In the genomic region with DNA sequence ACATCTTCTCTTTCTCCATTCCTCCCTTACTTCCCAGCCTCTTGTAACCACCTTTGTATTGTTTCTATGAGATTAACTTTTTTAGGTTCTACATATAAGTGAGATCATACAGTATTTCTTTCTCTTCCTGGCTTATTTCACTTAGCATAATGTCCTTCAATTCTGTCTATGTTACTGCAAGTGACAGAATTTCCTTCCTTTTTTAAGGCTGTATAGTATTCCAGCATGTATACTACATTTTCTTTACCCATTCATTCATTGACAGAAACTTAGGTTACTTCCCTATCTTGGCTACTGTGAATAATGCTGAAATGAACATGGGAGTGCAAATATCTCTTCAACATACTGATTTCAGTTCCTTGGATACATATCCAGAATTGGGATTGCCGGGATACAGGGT, we compare ENCODE assay signal across 19 cellular contexts. TPM values are rescaled to one million over a fixed set of nuclear protein-coding genes. Genes with fewer than 3 reads are reported as not detected.
A peak's percentile ranks its signal among the peaks of the same experiment; 100 is the strongest.
DNase-seq lines count a peak whose midpoint lies in the region; ATAC-seq, FAIRE-seq and TF ChIP-seq lines count a peak whose summit lies in the region.
"Had no signal": no experiment of that assay in that cellular context is flagged by ENCODE, and none has a peak within 500 bp of the region (broad histone marks: within the 10 kb centered on the region; RNA-seq: fewer than 3 reads in every experiment).

No MANE protein-coding gene starts in this region.

- H4K5ac ChIP-seq in H1 (ENCODE audit: insufficient read length, low read depth, low read length) = no peak overlapping the region

- no peak for TF ChIP-seq POLR2A in A549 (IDR thresholded peaks at IDR 0.05; ENCODE audit: low read length)
- no peak for TF ChIP-seq POLR2A in H1 (IDR thresholded peaks at IDR 0.05; ENCODE audit: control extremely low read depth in 1 of 2, low read depth in 2 of 2, low read length in 2 of 2)

- no peaks in the 10 kb centered on the region for H3K27me3 ChIP-seq in H1 (replicated peaks in 1 of 4; ENCODE audit: control insufficient read depth in 3 of 4, extremely low read depth in 1 of 4, insufficient read depth in 3 of 4, low read length in 3 of 4)
- H3K27me3 ChIP-seq: BLaER1 had no signal

- POLR2A ChIA-PET in A549 (lab: Yijun Ruan, JAX) = no interaction called here
- POLR2A ChIA-PET in H1 (lab: Charles Lee; ENCODE audit: partially characterized antibody) = no interaction called here

- no peak for TF ChIP-seq EP300 in A549 (IDR thresholded peaks at IDR 0.05)
- no peak for TF ChIP-seq EP300 in H1 (IDR thresholded peaks at IDR 0.05; ENCODE audit: borderline replicate concordance in 1 of 2, low read depth in 2 of 2, low read length in 2 of 2)

- FAIRE-seq in A549 (lab: Jason Lieb, UNC) = peak; percentile 28
- peak; percentile 30 for FAIRE-seq in G401.6 (lab: Jason Lieb, UNC)
- peak; percentile 35 for FAIRE-seq in GM19239 (lab: Jason Lieb, UNC)
- no peak for FAIRE-seq in H1 (lab: Jason Lieb, UNC)

- H3K4me1 ChIP-seq in A549 = no peaks in the 10 kb centered on the region
- peaks cover 0 to 3% (median 0%) of the 10 kb centered on the region in 4 experiments; a peak in 1 of 7 replicates for H3K4me1 ChIP-seq in H1 (replicated peaks in 1 of 4; ENCODE audit: control insufficient read depth in 3 of 4, insufficient read depth in 4 of 4, low read length in 3 of 4)
- H3K4me1 ChIP-seq: BLaER1, Caco-2 had no signal

- DNase-seq in A549 (ENCODE audit: low read depth in 1 of 2, low spot score in 1 of 2) (no peak), GM19239 (ENCODE audit: insufficient read length, low spot score) (no peak), H1 (ENCODE audit: low read depth in 1 of 2, low spot score in 2 of 2) (no peak), GM03348 (ENCODE audit: low spot score) (no peak)
- no peak for DNase-seq in stimulated activated CD4-positive, alpha-beta T cell treated with anti-CD3 and anti-CD28 coated beads, Interleukin-2, amount 100 ng/mL, for 24 hours
- DNase-seq: Caco-2; CD4-positive, CD25-positive, alpha-beta regulatory T cell; CD8-positive, alpha-beta T cell; DMS153; DND-41; GDM1; GM23248; H9; HFFc6 had no signal

- H3K56ac ChIP-seq in H1 (replicated peaks; ENCODE audit: insufficient read length, low read depth, low read length) = no peak overlapping the region

- H3K79me2 ChIP-seq in H1 (ENCODE audit: control insufficient read depth in 1 of 2, insufficient read depth in 2 of 2, low read length in 2 of 2) = peaks cover 0 to 21% of the 10 kb centered on the region in 2 experiments; a peak in 2 of 4 replicates

- H2BK15ac ChIP-seq in H1 (ENCODE audit: low read length) = no peak overlapping the region

- H3K27ac ChIP-seq in A549 (no peak overlapping the region), H1 (ENCODE audit: low read depth, low read length) (no peak overlapping the region)
- H3K27ac ChIP-seq: BLaER1, C4-2B, GM23248 had no signal

- TF ChIP-seq CTCF in A549 (IDR thresholded peaks at IDR 0.05) = no peak
- TF ChIP-seq CTCF in H1 (IDR thresholded peaks at IDR 0.05; ENCODE audit: control extremely low read depth in 1 of 3, insufficient read depth in 1 of 3, low read depth in 1 of 3, low read length in 3 of 3) = no peak

- no peak overlapping the region for H3K9ac ChIP-seq in H1 (replicated peaks in 1 of 4; ENCODE audit: extremely low read depth in 1 of 4, low read depth in 3 of 4, low read length in 3 of 4)
- H3K9ac ChIP-seq: BLaER1, GM23248 had no signal

- ATAC-seq in A549 = no peak
- no peak for ATAC-seq in GM21717 (IDR thresholded peaks at IDR 0.05; ENCODE audit: unreplicated experiment)
- ATAC-seq: CD8-positive, alpha-beta T cell; HCT116 had no signal

- H3K23me2 ChIP-seq in H1 (ENCODE audit: low read depth, low read length) = no peaks in the 10 kb centered on the region

- no peak overlapping the region for H3K4me3 ChIP-seq in A549
- no peak overlapping the region for H3K4me3 ChIP-seq in H1 (ENCODE audit: extremely low read depth in 1 of 4, insufficient read depth in 2 of 4, low read depth in 3 of 4, low read length in 4 of 4)
- H3K4me3 ChIP-seq: BLaER1, GM23248 had no signal

- no peak overlapping the region for H4K8ac ChIP-seq in H1 (ENCODE audit: extremely low read depth, insufficient read depth, low read length)

- H3K36me3 ChIP-seq in H1 (ENCODE audit: control insufficient read depth in 2 of 4, insufficient read depth in 4 of 4, low read length in 3 of 4) = peaks cover 4 to 69% (median 20%) of the 10 kb centered on the region in 4 experiments

- 98% methylated on average over 1 of the region's 1 CpG for WGBS in A549 (ENCODE audit: missing lambda C conversion rate)
- WGBS in H1 (ENCODE audit: extremely low coverage in 1 of 2, insufficient coverage in 1 of 2, insufficient read length in 1 of 2, insufficient replicate concordance in 2 of 2, low coverage in 1 of 2, low lambda C conversion rate in 2 of 2, missing lambda C conversion rate in 1 of 2), 2 experiments = 89% methylated on average over 1 of the region's 1 CpG; no CpG with 5 or more reads in 1 of the 2 experiments

- H3K9me3 ChIP-seq in A549 (no peaks in the 10 kb centered on the region), H1 (ENCODE audit: insufficient read depth in 2 of 2, low read depth in 1 of 2, low read length in 1 of 2) (no peaks in the 10 kb centered on the region)

- H2BK120ac ChIP-seq in H1 (replicated peaks; ENCODE audit: low read depth, low read length) = no peak overlapping the region

- H3K23ac ChIP-seq in H1 (ENCODE audit: insufficient read length) = no peak overlapping the region

- no peak overlapping the region for H2BK12ac ChIP-seq in H1 (ENCODE audit: low read depth, low read length)

- no peak overlapping the region for H2AFZ ChIP-seq in H1 (ENCODE audit: low read length)
- H2AFZ ChIP-seq: GM23248 had no signal

- no peak overlapping the region for H3K18ac ChIP-seq in H1 (ENCODE audit: extremely low read depth, low read length)

- peaks cover 0 to 7% of the 10 kb centered on the region in 2 experiments for H4K20me1 ChIP-seq in H1 (replicated peaks in 1 of 2; ENCODE audit: control insufficient read depth in 1 of 2, insufficient read depth in 2 of 2, low read length in 2 of 2)
- H4K20me1 ChIP-seq: BLaER1 had no signal

- no peak overlapping the region for H2BK5ac ChIP-seq in H1 (ENCODE audit: low read depth, low read length)

- no peak overlapping the region for H3K4ac ChIP-seq in H1 (replicated peaks; ENCODE audit: insufficient read length, low read depth, low read length)

- H3K4me2 ChIP-seq in A549 = no peak overlapping the region
- no peak overlapping the region for H3K4me2 ChIP-seq in H1 (ENCODE audit: insufficient read depth in 1 of 2, low read depth in 2 of 2, low read length in 2 of 2)
- H3K4me2 ChIP-seq: BLaER1 had no signal

- no peak overlapping the region for H2BK20ac ChIP-seq in H1 (ENCODE audit: low read length)

- H2AK5ac ChIP-seq in H1 (ENCODE audit: low read depth, low read length) = no peak overlapping the region

- TF ChIP-seq RAD21 in A549 (conservative IDR thresholded peaks at IDR 0.05 in 1 of 2, IDR thresholded peaks at IDR 0.05 in 1 of 2) (no peak), H1 (IDR thresholded peaks at IDR 0.05 in 1 of 2, conservative IDR thresholded peaks at IDR 0.05 in 1 of 2; ENCODE audit: low read depth in 2 of 2, low read length in 2 of 2) (no peak)

- H3K79me1 ChIP-seq in H1 (ENCODE audit: low read depth, low read length) = no peaks in the 10 kb centered on the region

- H4K91ac ChIP-seq in H1 (replicated peaks; ENCODE audit: insufficient read length, low read length) = no peak overlapping the region

- H3K14ac ChIP-seq in H1 (ENCODE audit: insufficient read length) = no peak overlapping the region

- CTCF ChIA-PET in A549 (lab: Yijun Ruan, JAX) = no interaction called here
- CTCF ChIA-PET in H1 (lab: Charles Lee; ENCODE audit: partially characterized antibody) = no interaction called here

TF ChIP-seq in A549, 52 proteins besides CTCF, POLR2A, EP300 and RAD21:
- TF ChIP-seq, protein P1, sequence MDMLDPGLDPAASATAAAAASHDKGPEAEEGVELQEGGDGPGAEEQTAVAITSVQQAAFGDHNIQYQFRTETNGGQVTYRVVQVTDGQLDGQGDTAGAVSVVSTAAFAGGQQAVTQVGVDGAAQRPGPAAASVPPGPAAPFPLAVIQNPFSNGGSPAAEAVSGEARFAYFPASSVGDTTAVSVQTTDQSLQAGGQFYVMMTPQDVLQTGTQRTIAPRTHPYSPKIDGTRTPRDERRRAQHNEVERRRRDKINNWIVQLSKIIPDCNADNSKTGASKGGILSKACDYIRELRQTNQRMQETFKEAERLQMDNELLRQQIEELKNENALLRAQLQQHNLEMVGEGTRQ (IDR thresholded peaks at IDR 0.05) = no peak
- no peak for TF ChIP-seq MYC (IDR thresholded peaks at IDR 0.05; ENCODE audit: borderline replicate concordance, low read length)
- peak; percentile 62; the same call in 1 of the 2 replicates for TF ChIP-seq KDM1A (IDR thresholded peaks at IDR 0.05; ENCODE audit: low read depth)

TF ChIP-seq in H1, 55 proteins besides CTCF, POLR2A, EP300 and RAD21:
- no peak for TF ChIP-seq MAFK (IDR thresholded peaks at IDR 0.05; ENCODE audit: low read depth, low read length)
- TF ChIP-seq KDM1A (IDR thresholded peaks at IDR 0.05; ENCODE audit: borderline replicate concordance, low read length) = peak; percentile 71; the same call in 1 of the 2 replicates
- peak in 1 of 2 experiments; percentile 48; a peak in 1 of 4 replicates for TF ChIP-seq HDAC2 (IDR thresholded peaks at IDR 0.05; ENCODE audit: borderline replicate concordance in 1 of 2, low read depth in 2 of 2, low read length in 2 of 2)
- TF ChIP-seq NRF1 (IDR thresholded peaks at IDR 0.05; ENCODE audit: low read depth, low read length) = no peak

RNA-seq across cellular contexts. Expression of gene TMX1, which starts 18.2 kb away (rescaled TPM):
- polyA plus RNA-seq in A549 (2011; rRNA removed) (39.6 and 58.6 TPM in 2 replicates), A549 (2017; fragmentation: RNase III; extraction: RNeasy Plus Mini Kit Qiagen cat#74134 plus additional on column Dnase treatment) (57.7 to 64.0 TPM (median 59.6 TPM) in 3 replicates), H1 (2011; rRNA removed) (22.8 and 26.6 TPM in 2 replicates)
- 13.2 and 14.7 TPM in 2 replicates for polyA plus RNA-seq in A549 (2012; cell fraction: cytosol; rRNA removed)
- polyA plus RNA-seq in A549 (2012; cell fraction: nucleus; rRNA removed) = 7.0 and 11.0 TPM in 2 replicates
- polyA minus RNA-seq in A549 (2011; rRNA and poly(A)+ RNA removed) = 19.1 and 20.1 TPM in 2 replicates
- total RNA-seq in H1 (2021; fragmentation: NEBNext Ultra II Directional; extraction: Animal tissue kit (Norgen Biotek cat#: 25700)) = 84.0 and 84.8 TPM in 2 replicates
- 35.3 TPM for polyA plus RNA-seq in H1 (2011; cell fraction: cytosol; rRNA removed)
- polyA plus RNA-seq in H1 (2011; cell fraction: nucleus; rRNA removed) = 17.4 TPM
- 34.2 to 65.9 TPM (median 43.0 TPM) in 4 replicates for polyA plus RNA-seq in H1 (2012, experiment 1 of 2)
- 6.1 TPM for polyA plus RNA-seq in H1 (2012, experiment 2 of 2)
- 63.3 TPM for polyA plus RNA-seq in H1 (2013, experiment 1 of 2)
- polyA plus RNA-seq in H1 (2013, experiment 2 of 2) = 76.9 TPM
- 29.6 and 37.6 TPM in 2 replicates for polyA minus RNA-seq in H1 (2011; rRNA and poly(A)+ RNA removed)
- polyA minus RNA-seq in H1 (2011; cell fraction: cytosol; rRNA and poly(A)+ RNA removed) = 45.7 TPM
- polyA minus RNA-seq in H1 (2011; cell fraction: nucleus; rRNA and poly(A)+ RNA removed) = 52.5 TPM

Comparison
In these comparisons a context has a peak if more than half of its experiments do, and no peak if none do; other contexts are left out.
1. Of the 18 proteins assayed by ChIP-seq in both H1 and A549: peak only in H1: none; only in A549: none; in both: KDM1A; in neither: 16; mixed calls (peak in some experiments, not most) for 1.